In genomic region chr3:86969500-86970189, GRCh38 we compare ENCODE assay signal across 8 cellular contexts.
DNase-seq lines count a peak whose midpoint lies in the region; ATAC-seq and TF ChIP-seq lines count a peak whose summit lies in the region.

No MANE protein-coding gene starts in this region.

- peak; percentile 15 for DNase-seq in Ammon's horn (ENCODE audit: low spot score)
- DNase-seq in GM13977 (ENCODE audit: low spot score), result peak; percentile 53
- peak; percentile 39 for DNase-seq in SW480 (ENCODE audit: low spot score)
- DNase-seq in iPS-NIHi11 (ENCODE audit: low spot score), result peak; percentile 69
- no peak for DNase-seq in NCI-H187 treated with DMSO at 0.1 percent for 48 hours (lab: John Stamatoyannopoulos, UW)
- no peak for DNase-seq in effector memory CD4-positive, alpha-beta T cell

- no peaks in the 10 kb centered on the region for H3K9me3 ChIP-seq in effector memory CD4-positive, alpha-beta T cell (ENCODE audit: control insufficient read depth, low read length)

- in situ Hi-C loops in GM13977 (cut with MboI; ENCODE audit: low pct_unique_long_range_greater_than_20kb, low sequenced_read_pairs, unreplicated experiment), result no loop called here

- H3K4me1 ChIP-seq in effector memory CD4-positive, alpha-beta T cell (ENCODE audit: control insufficient read depth, insufficient read depth, low read length, poor library complexity, severe bottlenecking), result no peaks in the 10 kb centered on the region

- peak; percentile 83 for TF ChIP-seq CTCF in GM13977 (IDR thresholded peaks at IDR 0.05; ENCODE audit: extremely low read depth, insufficient read depth, missing control alignments)

- H3K27me3 ChIP-seq in effector memory CD4-positive, alpha-beta T cell (replicated peaks; ENCODE audit: control insufficient read depth, insufficient read depth, low read length, poor library complexity, severe bottlenecking), result no peaks in the 10 kb centered on the region

- H3K36me3 ChIP-seq in effector memory CD4-positive, alpha-beta T cell (ENCODE audit: control insufficient read depth, insufficient read depth, low read length), result no peaks in the 10 kb centered on the region

- H3K27ac ChIP-seq in effector memory CD4-positive, alpha-beta T cell (ENCODE audit: insufficient read depth, low read length, poor library complexity, severe bottlenecking), result no peak overlapping the region

- H3K4me3 ChIP-seq in effector memory CD4-positive, alpha-beta T cell (ENCODE audit: insufficient read depth, low read depth, low read length, poor library complexity, severe bottlenecking), result no peak overlapping the region

- ATAC-seq in HG03378 (IDR thresholded peaks at IDR 0.05; ENCODE audit: unreplicated experiment) (peak; percentile 77), GM21737 (IDR thresholded peaks at IDR 0.05; ENCODE audit: unreplicated experiment) (no peak)

Comparison
In these comparisons a context has a peak if more than half of its experiments do, and no peak if none do; other contexts are left out.
1. DNase-seq: peak in Ammon's horn (single experiment), GM13977 (single experiment), SW480 (single experiment) and iPS-NIHi11 (single experiment); none in NCI-H187 treated with DMSO at 0.1 percent for 48 hours (single experiment) and effector memory CD4-positive, alpha-beta T cell (0 of 3).